15 cellular contexts compared by ENCODE assay signal in the genomic region with DNA sequence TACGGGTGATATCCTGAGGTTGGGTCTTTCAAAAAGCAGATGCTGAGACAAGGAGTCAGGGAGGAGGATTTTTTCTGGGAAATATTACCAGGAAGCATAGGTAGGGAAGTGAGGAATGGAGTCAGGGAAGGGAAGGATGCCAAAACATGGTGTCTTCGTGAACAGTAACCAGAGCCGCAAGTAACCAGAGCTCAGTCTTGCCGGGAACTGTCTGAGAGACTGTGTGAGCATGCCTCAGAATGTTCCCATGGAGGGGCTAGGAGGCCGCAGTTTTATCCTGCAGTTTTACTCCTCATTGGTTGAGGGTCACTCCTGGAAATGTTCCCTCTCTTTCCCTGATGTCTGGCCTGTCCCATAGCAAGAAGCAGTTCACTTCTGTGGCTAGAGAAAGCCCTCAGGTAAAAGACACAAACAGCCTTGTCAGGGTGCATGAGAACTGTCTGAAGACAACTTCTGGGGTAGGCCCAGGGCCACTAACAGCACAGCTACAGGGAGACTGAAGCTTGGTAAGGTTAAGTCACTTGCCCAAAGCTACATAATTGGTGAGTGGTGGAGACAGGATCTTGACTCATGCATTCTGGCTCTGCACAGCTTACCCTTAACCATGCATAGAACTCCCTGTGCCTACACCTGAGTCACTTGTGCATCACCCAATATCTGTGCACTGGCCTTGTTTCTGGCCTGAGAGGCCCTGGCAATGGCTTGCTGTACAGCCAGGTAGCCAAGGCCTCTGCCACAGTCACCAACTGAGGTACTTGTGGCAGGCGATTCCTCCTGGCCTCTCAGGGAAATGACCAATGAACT.
DNase-seq lines count a peak whose midpoint lies in the region; ATAC-seq and TF ChIP-seq lines count a peak whose summit lies in the region.
"Had no signal": no experiment of that assay in that cellular context is flagged by ENCODE, and none has a peak within 500 bp of the region (broad histone marks: within the 10 kb centered on the region; RNA-seq: fewer than 3 reads in every experiment).

No MANE protein-coding gene starts in this region.

- no peaks in the 10 kb centered on the region for H3K9me3 Mint-ChIP-seq in stimulated activated naive CD8-positive, alpha-beta T cell treated with anti-CD3 and anti-CD28 coated beads, Interleukin-15, amount 100 ng/mL, for 72 hours
- H3K9me3 Mint-ChIP-seq: CD8-positive, alpha-beta T cell had no signal

- H3K4me1 Mint-ChIP-seq in stimulated activated naive CD8-positive, alpha-beta T cell treated with anti-CD3 and anti-CD28 coated beads, Interleukin-15, amount 100 ng/mL, for 72 hours, result no peaks in the 10 kb centered on the region

- ATAC-seq in RWPE2 (ENCODE audit: low read depth) (peak; percentile 59), esophagus mucosa (peak; percentile 94)
- peak; percentile 40 for ATAC-seq in stimulated activated naive CD8-positive, alpha-beta T cell treated with anti-CD3 and anti-CD28 coated beads, Interleukin-15, amount 100 ng/mL, for 72 hours
- ATAC-seq: CD8-positive, alpha-beta T cell had no signal

- no peaks in the 10 kb centered on the region for H3K27me3 ChIP-seq in RWPE2 (ENCODE audit: insufficient read depth, poor library complexity, severe bottlenecking)
- H3K27me3 ChIP-seq: BE2C had no signal

- H3K9me3 ChIP-seq in RWPE2 (ENCODE audit: severe bottlenecking), result no peaks in the 10 kb centered on the region
- H3K9me3 ChIP-seq: BE2C had no signal

- no peak for TF ChIP-seq CTCF in RWPE2 (IDR thresholded peaks at IDR 0.05; ENCODE audit: poor library complexity, severe bottlenecking)

- no peak overlapping the region for H3K4me3 Mint-ChIP-seq in stimulated activated naive CD8-positive, alpha-beta T cell treated with anti-CD3 and anti-CD28 coated beads, Interleukin-15, amount 100 ng/mL, for 72 hours
- H3K4me3 Mint-ChIP-seq: CD8-positive, alpha-beta T cell had no signal

- H3K4me1 ChIP-seq in RWPE2 (ENCODE audit: insufficient read depth, poor library complexity, severe bottlenecking), result peaks cover 53% of the 10 kb centered on the region

- H3K4me3 ChIP-seq in RWPE2 (ENCODE audit: severe bottlenecking), result no peak overlapping the region

- H3K36me3 ChIP-seq in RWPE2 (ENCODE audit: low read depth), result no peaks in the 10 kb centered on the region
- H3K36me3 ChIP-seq: BE2C had no signal

- H3K27me3 Mint-ChIP-seq in stimulated activated naive CD8-positive, alpha-beta T cell treated with anti-CD3 and anti-CD28 coated beads, Interleukin-15, amount 100 ng/mL, for 72 hours, result no peaks in the 10 kb centered on the region

- H3K27ac Mint-ChIP-seq in stimulated activated naive CD8-positive, alpha-beta T cell treated with anti-CD3 and anti-CD28 coated beads, Interleukin-15, amount 100 ng/mL, for 72 hours, result peak overlapping the region in 1 of 2 donors; percentile 63
- H3K27ac Mint-ChIP-seq: CD8-positive, alpha-beta T cell had no signal

- peak overlapping the region; percentile 78 for H3K27ac ChIP-seq in RWPE2 (ENCODE audit: poor library complexity, severe bottlenecking)

- peak; percentile 3 for DNase-seq in M059J (ENCODE audit: low read depth)
- no peak for DNase-seq in RWPE2 (ENCODE audit: low spot score)
- DNase-seq in stimulated activated naive CD8-positive, alpha-beta T cell treated with anti-CD3 and anti-CD28 coated beads, Interleukin-15, amount 100 ng/mL, for 72 hours, result no peak
- no peak for DNase-seq in T-helper 9 cell
- DNase-seq in NCI-H1105 (lab: John Stamatoyannopoulos, UW), result no peak
- DNase-seq in NCI-H748 treated with DMSO at 0.1 percent for 48 hours (lab: John Stamatoyannopoulos, UW), result no peak
- DNase-seq: BE2C; CD8-positive, alpha-beta T cell; DMS79 treated with DMSO at 0.1 percent for 48 hours; GDM1; KG1; MM.1S; NCI-H187 treated with DMSO at 0.1 percent for 48 hours; RPMI8226 had no signal

Comparison
In these comparisons a context has a peak if more than half of its experiments do, and no peak if none do; other contexts are left out.
1. ATAC-seq: peak in every context shown above with its lines; median percentile 94 in esophagus mucosa; 59 in RWPE2; 40 in stimulated activated naive CD8-positive, alpha-beta T cell treated with anti-CD3 and anti-CD28 coated beads, Interleukin-15, amount 100 ng/mL, for 72 hours.